In the genomic region with DNA sequence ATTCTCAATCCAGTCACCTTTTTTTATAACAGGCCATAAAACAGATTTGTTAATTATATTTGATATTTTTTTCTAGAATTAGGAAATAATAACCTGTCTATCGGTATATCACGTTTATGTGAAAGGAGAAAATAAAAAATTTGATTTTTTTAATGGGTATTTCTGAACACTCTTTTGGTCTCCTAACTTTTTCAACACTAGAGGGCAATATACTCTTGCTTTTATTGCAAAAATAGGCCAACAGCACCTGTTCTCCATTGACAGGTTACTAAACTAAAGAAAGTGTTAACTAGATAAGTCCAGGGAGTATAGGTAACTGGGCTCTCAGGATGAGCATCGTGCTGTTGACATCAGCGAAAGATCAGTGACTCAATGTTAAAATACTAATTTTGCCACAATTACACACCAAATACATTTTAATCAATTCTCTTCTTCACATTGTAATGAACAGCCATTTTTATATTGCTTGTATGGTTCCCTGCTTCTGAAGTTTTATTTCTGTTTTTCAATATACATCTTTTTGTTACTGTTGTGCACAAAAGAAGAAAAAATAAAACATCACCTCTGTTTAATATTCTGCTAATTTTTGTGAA, we compare ENCODE assay signal across 8 cellular contexts. TPM values are rescaled to one million over a fixed set of nuclear protein-coding genes. Genes with fewer than 3 reads are reported as not detected.
DNase-seq lines count a peak whose midpoint lies in the region; ATAC-seq, FAIRE-seq and TF ChIP-seq lines count a peak whose summit lies in the region.

No MANE protein-coding gene starts in this region.

- H3K4me2 ChIP-seq in H1 (ENCODE audit: insufficient read depth in 1 of 2, low read depth in 2 of 2, low read length in 2 of 2) = no peak overlapping the region

- H3K56ac ChIP-seq in H1 (replicated peaks; ENCODE audit: insufficient read length, low read depth, low read length) = no peak overlapping the region

- H3K36me3 ChIP-seq in H1 (ENCODE audit: control insufficient read depth in 2 of 4, insufficient read depth in 4 of 4, low read length in 3 of 4) = no peaks in the 10 kb centered on the region

- no peaks in the 10 kb centered on the region for H3K79me1 ChIP-seq in H1 (ENCODE audit: low read depth, low read length)

- no peak overlapping the region for H3K27ac ChIP-seq in H1 (ENCODE audit: low read depth, low read length)

- no peak overlapping the region for H3K23ac ChIP-seq in H1 (ENCODE audit: insufficient read length)

- H3K14ac ChIP-seq in H1 (ENCODE audit: insufficient read length) = no peak overlapping the region

- no peak for TF ChIP-seq POLR2A in H1 (IDR thresholded peaks at IDR 0.05; ENCODE audit: control extremely low read depth in 1 of 2, low read depth in 2 of 2, low read length in 2 of 2)

- H3K36me3 Mint-ChIP-seq in activated CD4-positive, alpha-beta T cell treated with anti-CD3 and anti-CD28 coated beads, Interleukin-2, amount 10 ng/mL, durations not matched to agents 7 days and 5 days (ENCODE audit: low read depth) = no peaks in the 10 kb centered on the region

- H2AFZ ChIP-seq in H1 (ENCODE audit: low read length) = no peak overlapping the region

- H3K4me1 ChIP-seq in H1 (replicated peaks in 1 of 4; ENCODE audit: control insufficient read depth in 3 of 4, insufficient read depth in 4 of 4, low read length in 3 of 4) = no peaks in the 10 kb centered on the region

- no peak overlapping the region for H2AK5ac ChIP-seq in H1 (ENCODE audit: low read depth, low read length)

- no peak overlapping the region for H4K5ac ChIP-seq in H1 (ENCODE audit: insufficient read length, low read depth, low read length)

- H2BK12ac ChIP-seq in H1 (ENCODE audit: low read depth, low read length) = no peak overlapping the region

- H2BK120ac ChIP-seq in H1 (replicated peaks; ENCODE audit: low read depth, low read length) = no peak overlapping the region

- WGBS in H1 (ENCODE audit: extremely low coverage in 1 of 2, insufficient coverage in 1 of 2, insufficient read length in 1 of 2, insufficient replicate concordance in 2 of 2, low coverage in 1 of 2, low lambda C conversion rate in 2 of 2, missing lambda C conversion rate in 1 of 2), 2 experiments = 24% methylated on average over 4 of the region's 4 CpGs; no CpG with 5 or more reads in 1 of the 2 experiments

- no peak for TF ChIP-seq EP300 in H1 (IDR thresholded peaks at IDR 0.05; ENCODE audit: borderline replicate concordance in 1 of 2, low read depth in 2 of 2, low read length in 2 of 2)

- no peak overlapping the region for H3K4ac ChIP-seq in H1 (replicated peaks; ENCODE audit: insufficient read length, low read depth, low read length)

- no peak overlapping the region for H3K18ac ChIP-seq in H1 (ENCODE audit: extremely low read depth, low read length)

- no peaks in the 10 kb centered on the region for H3K27me3 Mint-ChIP-seq in activated CD4-positive, alpha-beta T cell treated with anti-CD3 and anti-CD28 coated beads, Interleukin-2, amount 10 ng/mL, durations not matched to agents 7 days and 5 days

- H3K9me3 Mint-ChIP-seq in activated CD4-positive, alpha-beta T cell treated with anti-CD3 and anti-CD28 coated beads, Interleukin-2, amount 10 ng/mL, durations not matched to agents 7 days and 5 days = no peaks in the 10 kb centered on the region

- CTCF ChIA-PET in H1 (lab: Charles Lee; ENCODE audit: partially characterized antibody) = interaction anchor here (0.7 to 1.0 kb wide), 3 partner anchors 10 to 319 kb away, joined by 3 read pairs; no protein-coding TSS in a partner anchor
- CTCF ChIA-PET in activated CD4-positive, alpha-beta T cell treated with anti-CD3 and anti-CD28 coated beads, Interleukin-2, amount 10 ng/mL, durations not matched to agents 7 days and 5 days (lab: Charles Lee) = no interaction called here

- POLR2A ChIA-PET in H1 (lab: Charles Lee; ENCODE audit: partially characterized antibody) = no interaction called here
- POLR2A ChIA-PET in activated CD4-positive, alpha-beta T cell treated with anti-CD3 and anti-CD28 coated beads, Interleukin-2, amount 10 ng/mL, durations not matched to agents 7 days and 5 days (lab: Charles Lee) = no interaction called here

- H3K23me2 ChIP-seq in H1 (ENCODE audit: low read depth, low read length) = no peaks in the 10 kb centered on the region

- H3K9ac ChIP-seq in H1 (replicated peaks in 1 of 4; ENCODE audit: extremely low read depth in 1 of 4, low read depth in 3 of 4, low read length in 3 of 4) = no peak overlapping the region

- TF ChIP-seq RAD21 in H1 (IDR thresholded peaks at IDR 0.05 in 1 of 2, conservative IDR thresholded peaks at IDR 0.05 in 1 of 2; ENCODE audit: low read depth in 2 of 2, low read length in 2 of 2) = peak; percentile 73 to 74

- DNase-seq in AG08396 (ENCODE audit: low spot score) (peak; percentile 1), NCI-H460 (ENCODE audit: extremely low read depth, low read depth) (peak; percentile 29), H1 (ENCODE audit: low read depth in 1 of 2, low spot score in 2 of 2) (no peak), retinal pigment epithelial cell (ENCODE audit: low read depth) (no peak), GF-D8 (lab: John Stamatoyannopoulos, UW) (no peak)
- DNase-seq in activated CD4-positive, alpha-beta T cell treated with anti-CD3 and anti-CD28 coated beads, Interleukin-2, amount 10 ng/mL, durations not matched to agents 7 days and 5 days = no peak

- H3K4me1 Mint-ChIP-seq in activated CD4-positive, alpha-beta T cell treated with anti-CD3 and anti-CD28 coated beads, Interleukin-2, amount 10 ng/mL, durations not matched to agents 7 days and 5 days = no peaks in the 10 kb centered on the region

- H2BK20ac ChIP-seq in H1 (ENCODE audit: low read length) = no peak overlapping the region

- no peak overlapping the region for H3K4me3 ChIP-seq in H1 (ENCODE audit: extremely low read depth in 1 of 4, insufficient read depth in 2 of 4, low read depth in 3 of 4, low read length in 4 of 4)
- no peak overlapping the region for H3K4me3 ChIP-seq in retinal pigment epithelial cell (ENCODE audit: low read length)

- ATAC-seq in GM18498 (IDR thresholded peaks at IDR 0.05; ENCODE audit: unreplicated experiment) (peak; percentile 68), HG03103 (IDR thresholded peaks at IDR 0.05; ENCODE audit: low read depth, unreplicated experiment) (peak; percentile 73)

- H3K79me2 ChIP-seq in H1 (ENCODE audit: control insufficient read depth in 1 of 2, insufficient read depth in 2 of 2, low read length in 2 of 2) = no peaks in the 10 kb centered on the region

- H3K4me3 Mint-ChIP-seq in activated CD4-positive, alpha-beta T cell treated with anti-CD3 and anti-CD28 coated beads, Interleukin-2, amount 10 ng/mL, durations not matched to agents 7 days and 5 days = no peak overlapping the region

- no peaks in the 10 kb centered on the region for H3K27me3 ChIP-seq in H1 (replicated peaks in 1 of 4; ENCODE audit: control insufficient read depth in 3 of 4, extremely low read depth in 1 of 4, insufficient read depth in 3 of 4, low read length in 3 of 4)

- TF ChIP-seq CTCF in H1 (IDR thresholded peaks at IDR 0.05; ENCODE audit: control extremely low read depth in 1 of 3, insufficient read depth in 1 of 3, low read depth in 1 of 3, low read length in 3 of 3) = peak in 2 of 3 experiments; percentile 32 to 50; a peak in 2 of 4 replicates
- TF ChIP-seq CTCF in retinal pigment epithelial cell (conservative IDR thresholded peaks at IDR 0.05; ENCODE audit: low read depth, low read length) = peak; percentile 67

- H4K91ac ChIP-seq in H1 (replicated peaks; ENCODE audit: insufficient read length, low read length) = no peak overlapping the region

- no peaks in the 10 kb centered on the region for H4K20me1 ChIP-seq in H1 (replicated peaks in 1 of 2; ENCODE audit: control insufficient read depth in 1 of 2, insufficient read depth in 2 of 2, low read length in 2 of 2)

- FAIRE-seq in H1 (lab: Jason Lieb, UNC) = peak; percentile 7

- H4K8ac ChIP-seq in H1 (ENCODE audit: extremely low read depth, insufficient read depth, low read length) = no peak overlapping the region

- H2BK15ac ChIP-seq in H1 (ENCODE audit: low read length) = no peak overlapping the region

- H3K27ac Mint-ChIP-seq in activated CD4-positive, alpha-beta T cell treated with anti-CD3 and anti-CD28 coated beads, Interleukin-2, amount 10 ng/mL, durations not matched to agents 7 days and 5 days = no peak overlapping the region

- no peak overlapping the region for H2BK5ac ChIP-seq in H1 (ENCODE audit: low read depth, low read length)

- H3K9me3 ChIP-seq in H1 (ENCODE audit: insufficient read depth in 2 of 2, low read depth in 1 of 2, low read length in 1 of 2) = no peaks in the 10 kb centered on the region

TF ChIP-seq in H1, 55 proteins besides CTCF, POLR2A, EP300 and RAD21:
- TF ChIP-seq CBX5 (IDR thresholded peaks at IDR 0.05; ENCODE audit: low read depth, low read length) = no peak
TF ChIP-seq in H1: peak in this region for 0.

RNA-seq across cellular contexts. Expression of a gene that starts 22.8 kb away (rescaled TPM):
- 0.06 and 0.07 TPM in 2 replicates for total RNA-seq in NCI-H460 (2014; rRNA removed; shearing (Covaris generic))
- 0.26 TPM in 1 of 2 replicates, not detected in the other for polyA plus RNA-seq in NCI-H460 (2014; cell fraction: nucleus; rRNA removed)
- not detected in 2 replicates for total RNA-seq in H1 (2021; fragmentation: NEBNext Ultra II Directional; extraction: Animal tissue kit (Norgen Biotek cat#: 25700))
- polyA plus RNA-seq in H1 (2011; rRNA removed) = 0.02 TPM in 1 of 2 replicates, not detected in the other
- not detected for polyA plus RNA-seq in H1 (2011; cell fraction: cytosol; rRNA removed)
- polyA plus RNA-seq in H1 (2011; cell fraction: nucleus; rRNA removed) = not detected
- polyA plus RNA-seq in H1 (2012, experiment 1 of 2) = not detected in 4 replicates
- polyA plus RNA-seq in H1 (2012, experiment 2 of 2) = not detected
- polyA plus RNA-seq in H1 (2013, experiment 1 of 2) = 0.04 TPM
- 0.04 TPM for polyA plus RNA-seq in H1 (2013, experiment 2 of 2)
- not detected in 2 replicates for polyA minus RNA-seq in H1 (2011; rRNA and poly(A)+ RNA removed)
- not detected for polyA minus RNA-seq in H1 (2011; cell fraction: cytosol; rRNA and poly(A)+ RNA removed)
- not detected for polyA minus RNA-seq in H1 (2011; cell fraction: nucleus; rRNA and poly(A)+ RNA removed)
- not detected for total RNA-seq in activated CD4-positive, alpha-beta T cell treated with anti-CD3 and anti-CD28 coated beads, Interleukin-2, amount 10 ng/mL, durations not matched to agents 7 days and 5 days

Comparison
In these comparisons a context has a peak if more than half of its experiments do, and no peak if none do; other contexts are left out.
1. DNase-seq: peak in AG08396 (single experiment) and NCI-H460 (single experiment); none in H1 (0 of 2), retinal pigment epithelial cell (single experiment), GF-D8 (single experiment) and activated CD4-positive, alpha-beta T cell treated with anti-CD3 and anti-CD28 coated beads, Interleukin-2, amount 10 ng/mL, durations not matched to agents 7 days and 5 days (single experiment).